Comparison of ENCODE assay signal across 1 cellular context in genomic region chr17:7833011-7833794, GRCh38.
TF ChIP-seq lines count a peak whose summit lies in the region.

No MANE protein-coding gene starts in this region.

TF ChIP-seq in K562, 482 proteins besides CTCF, POLR2A, EP300 and RAD21:
- 0 out of 2 replicates have a peak, but pooled peaks have one; percentile 37 for TF ChIP-seq ESRRA (IDR thresholded peaks at IDR 0.05; ENCODE audit: borderline replicate concordance, low read depth)
- TF ChIP-seq CREB5 (CRISPR knock-in tag; IDR thresholded peaks at IDR 0.05): no peak
- no peak for TF ChIP-seq COPS2 (conservative IDR thresholded peaks at IDR 0.05)
TF ChIP-seq in K562: peak in this region for 1.
